24 cellular contexts compared by ENCODE assay signal in the genomic region with DNA sequence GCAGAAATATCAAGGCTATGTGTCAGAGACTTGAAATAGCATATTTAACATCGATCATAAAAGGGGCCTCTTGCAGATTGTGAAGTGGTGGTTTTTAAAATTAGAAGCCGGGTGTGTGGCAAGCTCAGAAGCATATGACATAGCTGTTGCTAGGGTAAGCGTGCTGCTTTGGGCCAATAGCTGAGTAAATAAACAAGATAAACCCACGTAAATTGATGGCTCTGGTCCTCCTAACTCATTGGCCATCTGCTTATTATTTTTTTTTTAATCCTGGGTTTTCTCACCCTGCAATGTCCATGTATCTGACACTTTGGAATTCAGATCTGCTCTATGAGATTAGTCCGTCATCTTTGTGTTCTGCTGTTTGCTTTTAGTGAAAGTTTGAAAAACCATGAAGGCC. TPM values are rescaled to one million over a fixed set of nuclear protein-coding genes. Genes with fewer than 3 reads are reported as not detected.
DNase-seq lines count a peak whose midpoint lies in the region; ATAC-seq and TF ChIP-seq lines count a peak whose summit lies in the region.
"Had no signal": no experiment of that assay in that cellular context is flagged by ENCODE, and none has a peak within 500 bp of the region (broad histone marks: within the 10 kb centered on the region; RNA-seq: fewer than 3 reads in every experiment).

No MANE protein-coding gene starts in this region.

- no peaks in the 10 kb centered on the region for H3K27me3 Mint-ChIP-seq in brain
- H3K27me3 Mint-ChIP-seq: stimulated activated memory B cell treated with anti-CD40 and anti-IgM and Interleukin-4, amounts not matched to agents 10 μg/mL and 1 μg/mL and 100 μg/mL, for 72 hours had no signal

- no peak overlapping the region for H3K4ac ChIP-seq in IMR-90 (ENCODE audit: low read depth, low read length)
- no peak overlapping the region for H3K4ac ChIP-seq in mesenchymal stem cell (ENCODE audit: low read depth in 1 of 2, low read length in 2 of 2)

- no peak overlapping the region for H3K9ac ChIP-seq in IMR-90 (ENCODE audit: low read depth, low read length)
- no peak overlapping the region for H3K9ac ChIP-seq in mesenchymal stem cell (ENCODE audit: low read length)

- H4K5ac ChIP-seq in IMR-90 (ENCODE audit: low read depth, low read length) = no peak overlapping the region

- H3K36me3 ChIP-seq in IMR-90 (ENCODE audit: control insufficient read depth, insufficient read depth, low read length) (no peaks in the 10 kb centered on the region), mesenchymal stem cell (ENCODE audit: control insufficient read depth in 1 of 2, insufficient read depth in 2 of 2, low read depth in 1 of 2, low read length in 2 of 2) (no peaks in the 10 kb centered on the region)

- WGBS in IMR-90 (ENCODE audit: extremely low coverage in 2 of 2, insufficient read length in 1 of 2), 2 experiments = no CpG with 5 or more reads among the region's 5 CpGs
- 67% methylated on average over 5 of the region's 5 CpGs for WGBS in mesenchymal stem cell

- H2BK15ac ChIP-seq in IMR-90 (ENCODE audit: low read depth, low read length) = no peak overlapping the region
- no peak overlapping the region for H2BK15ac ChIP-seq in mesenchymal stem cell (ENCODE audit: low read depth, poor library complexity, severe bottlenecking)

- no peak overlapping the region for H4K91ac ChIP-seq in IMR-90 (ENCODE audit: insufficient read depth, low read depth, low read length)
- H4K91ac ChIP-seq in mesenchymal stem cell (ENCODE audit: low read length) = no peak overlapping the region

- peaks cover 5% of the 10 kb centered on the region for H3K27me3 ChIP-seq in IMR-90 (ENCODE audit: control insufficient read depth, insufficient read depth, low read length)
- H3K27me3 ChIP-seq in mesenchymal stem cell (ENCODE audit: control insufficient read depth in 1 of 2, insufficient read depth in 1 of 2, low read length in 2 of 2) = no peaks in the 10 kb centered on the region

- CTCF ChIA-PET in IMR-90 (lab: Yijun Ruan, JAX) = no interaction called here

- H3K9me3 Mint-ChIP-seq in brain = no peaks in the 10 kb centered on the region
- H3K9me3 Mint-ChIP-seq: activated naive CD4-positive, alpha-beta T cell treated with anti-CD3 and anti-CD28 coated beads, Interleukin-2, amount 10 ng/mL, durations not matched to agents 7 days and 5 days; CD8-positive, alpha-beta memory T cell; central memory CD8-positive, alpha-beta T cell; stimulated activated memory B cell treated with anti-CD40 and anti-IgM and Interleukin-4, amounts not matched to agents 10 μg/mL and 1 μg/mL and 100 μg/mL, for 72 hours had no signal

- no peak overlapping the region for H4K8ac ChIP-seq in IMR-90 (ENCODE audit: low read depth in 2 of 2, low read length in 2 of 2)
- H4K8ac ChIP-seq in mesenchymal stem cell (ENCODE audit: low read length) = no peak overlapping the region

- peak overlapping the region in 1 of 5 experiments; percentile 5 for H3K4me3 Mint-ChIP-seq in brain
- H3K4me3 Mint-ChIP-seq: activated naive CD4-positive, alpha-beta T cell treated with anti-CD3 and anti-CD28 coated beads, Interleukin-2, amount 10 ng/mL, durations not matched to agents 7 days and 5 days; CD8-positive, alpha-beta memory T cell; central memory CD8-positive, alpha-beta T cell; stimulated activated memory B cell treated with anti-CD40 and anti-IgM and Interleukin-4, amounts not matched to agents 10 μg/mL and 1 μg/mL and 100 μg/mL, for 72 hours had no signal

- H2BK20ac ChIP-seq in IMR-90 (ENCODE audit: low read depth, low read length) = no peak overlapping the region

- in situ Hi-C loops in IMR-90 (cut with MboI; ENCODE audit: low sequenced_read_pairs) = no loop called here

- no peak overlapping the region for H2AK9ac ChIP-seq in IMR-90 (replicated peaks; ENCODE audit: low read depth, low read length, poor library complexity)

- H3K9me3 ChIP-seq in IMR-90 (ENCODE audit: control insufficient read depth, insufficient read depth, low read length) (no peaks in the 10 kb centered on the region), mesenchymal stem cell (ENCODE audit: control insufficient read depth, low read length) (no peaks in the 10 kb centered on the region)

- H4K20me1 ChIP-seq in IMR-90 (ENCODE audit: insufficient read depth, low read length) = no peaks in the 10 kb centered on the region

- no TSS peak for BruUV-seq in IMR-90 (replicated peaks; lab: Mats Ljungman, UMichigan)

- H3K4me2 ChIP-seq in IMR-90 (ENCODE audit: low read depth, low read length) = no peak overlapping the region
- no peak overlapping the region for H3K4me2 ChIP-seq in mesenchymal stem cell (ENCODE audit: low read length, poor library complexity, severe bottlenecking)
- H3K4me2 ChIP-seq: smooth muscle cell had no signal

- no peak for ATAC-seq in IMR-90 (ENCODE audit: low read depth)
- ATAC-seq: GM12878; stimulated activated memory B cell treated with anti-CD40 and anti-IgM and Interleukin-4, amounts not matched to agents 10 μg/mL and 1 μg/mL and 100 μg/mL, for 72 hours had no signal

- H3K14ac ChIP-seq in IMR-90 (replicated peaks; ENCODE audit: low read depth, low read length) = no peak overlapping the region
- no peak overlapping the region for H3K14ac ChIP-seq in mesenchymal stem cell (ENCODE audit: low read length in 2 of 2)

- H3K79me1 ChIP-seq in IMR-90 (ENCODE audit: low read depth in 1 of 2, low read length in 2 of 2) = no peaks in the 10 kb centered on the region
- no peaks in the 10 kb centered on the region for H3K79me1 ChIP-seq in mesenchymal stem cell (replicated peaks; ENCODE audit: low read length, poor library complexity, severe bottlenecking)

- no peak overlapping the region for H2BK12ac ChIP-seq in mesenchymal stem cell (ENCODE audit: low read length in 2 of 2)

- TF ChIP-seq RAD21 in IMR-90 (IDR thresholded peaks at IDR 0.05; ENCODE audit: low read length) = no peak

- no peak overlapping the region for H3K4me3 ChIP-seq in IMR-90 (ENCODE audit: insufficient read depth, low read depth, low read length)
- H3K4me3 ChIP-seq in mesenchymal stem cell (ENCODE audit: insufficient read depth in 1 of 2, low read depth in 1 of 2, low read length in 2 of 2) = no peak overlapping the region
- H3K4me3 ChIP-seq: GM12878, smooth muscle cell had no signal

- H3K23ac ChIP-seq in IMR-90 (ENCODE audit: low read depth, low read length) (no peak overlapping the region), mesenchymal stem cell (ENCODE audit: low read length in 2 of 2) (no peak overlapping the region)

- dilution Hi-C loops in IMR-90 (cut with HindIII; ENCODE audit: low sequenced_read_pairs, unreplicated experiment) = no loop called here

- POLR2A ChIA-PET in IMR-90 (lab: Charles Lee; ENCODE audit: unreplicated experiment) = no interaction called here

- H3K4me1 ChIP-seq in IMR-90 (ENCODE audit: control insufficient read depth, insufficient read depth, low read length) (peaks cover 3% of the 10 kb centered on the region; the same call in 1 of the 2 replicates), mesenchymal stem cell (ENCODE audit: control insufficient read depth, insufficient read depth, low read depth, low read length) (no peaks in the 10 kb centered on the region)

- intact Hi-C loops in IMR-90 (cut with micrococcal nuclease) = no loop called here

- no peaks in the 10 kb centered on the region for H3K36me3 Mint-ChIP-seq in brain
- H3K36me3 Mint-ChIP-seq: activated naive CD4-positive, alpha-beta T cell treated with anti-CD3 and anti-CD28 coated beads, Interleukin-2, amount 10 ng/mL, durations not matched to agents 7 days and 5 days; CD8-positive, alpha-beta memory T cell; stimulated activated memory B cell treated with anti-CD40 and anti-IgM and Interleukin-4, amounts not matched to agents 10 μg/mL and 1 μg/mL and 100 μg/mL, for 72 hours had no signal

- peak; percentile 16 for DNase-seq in IMR-90
- DNase-seq in NCI-H82 (lab: John Stamatoyannopoulos, UW) = peak; percentile 84
- DNase-seq in mesenchymal stem cell = peak; percentile 47
- DNase-seq in cerebellum (ENCODE audit: low spot score) = no peak
- DNase-seq in central memory CD4-positive, alpha-beta T cell = no peak
- DNase-seq in cerebellar cortex (ENCODE audit: low spot score) = no peak
- DNase-seq: activated CD8-positive, alpha-beta memory T cell treated with anti-CD3 and anti-CD28 coated beads for 24 hours; activated naive CD4-positive, alpha-beta T cell treated with anti-CD3 and anti-CD28 coated beads, Interleukin-2, amount 10 ng/mL, durations not matched to agents 7 days and 5 days; activated T-cell treated with anti-CD3 and anti-CD28 coated beads, Interleukin-2, amount 50 U/mL, for 48 hours; AML-193; CD8-positive, alpha-beta memory T cell; DND-41; islet precursor cell; Karpas-422; mammary epithelial cell; NCI-H1092 treated with DMSO at 0.1 percent for 48 hours; NCI-H2081 treated with DMSO at 0.1 percent for 48 hours; nucleus accumbens had no signal

- H3K27ac Mint-ChIP-seq in brain = peak overlapping the region in 4 of 5 experiments; percentile 21 to 60 (median 47)
- H3K27ac Mint-ChIP-seq: activated naive CD4-positive, alpha-beta T cell treated with anti-CD3 and anti-CD28 coated beads, Interleukin-2, amount 10 ng/mL, durations not matched to agents 7 days and 5 days; CD8-positive, alpha-beta memory T cell; stimulated activated memory B cell treated with anti-CD40 and anti-IgM and Interleukin-4, amounts not matched to agents 10 μg/mL and 1 μg/mL and 100 μg/mL, for 72 hours had no signal

- no peak overlapping the region for H2BK120ac ChIP-seq in IMR-90 (ENCODE audit: low read depth, low read length)
- H2BK120ac ChIP-seq in mesenchymal stem cell (ENCODE audit: low read depth, low read length) = no peak overlapping the region

- H2AK5ac ChIP-seq in IMR-90 (ENCODE audit: low read depth, low read length) (no peak overlapping the region), mesenchymal stem cell (ENCODE audit: low read length, severe bottlenecking) (no peak overlapping the region)

- no peaks in the 10 kb centered on the region for H3K9me1 ChIP-seq in IMR-90 (ENCODE audit: insufficient read depth, low read length)

- H3K56ac ChIP-seq in IMR-90 (ENCODE audit: extremely low read depth, insufficient read depth, low read length) = no peak overlapping the region

- no peak overlapping the region for H2AFZ ChIP-seq in IMR-90 (replicated peaks; ENCODE audit: low read length, poor library complexity)
- H2AFZ ChIP-seq in mesenchymal stem cell (ENCODE audit: low read depth, low read length) = no peak overlapping the region

- TF ChIP-seq POLR2A in IMR-90 (IDR thresholded peaks at IDR 0.05; ENCODE audit: low read depth, low read length) = no peak

- H3K18ac ChIP-seq in IMR-90 (ENCODE audit: low read depth, low read length) (no peak overlapping the region), mesenchymal stem cell (ENCODE audit: low read depth in 1 of 2, low read length in 2 of 2) (no peak overlapping the region)

- TF ChIP-seq CTCF in IMR-90 (conservative IDR thresholded peaks at IDR 0.05; ENCODE audit: low read depth, low read length) = no peak
- no peak for TF ChIP-seq CTCF in brain (conservative IDR thresholded peaks at IDR 0.05)

- H3K27ac ChIP-seq in IMR-90 (ENCODE audit: insufficient read depth, low read length) (no peak overlapping the region), mesenchymal stem cell (ENCODE audit: low read length, poor library complexity, severe bottlenecking) (no peak overlapping the region)

- peaks cover 48% of the 10 kb centered on the region for H3K4me1 Mint-ChIP-seq in brain
- H3K4me1 Mint-ChIP-seq: activated naive CD4-positive, alpha-beta T cell treated with anti-CD3 and anti-CD28 coated beads, Interleukin-2, amount 10 ng/mL, durations not matched to agents 7 days and 5 days had no signal

- no peak overlapping the region for H2BK5ac ChIP-seq in IMR-90 (ENCODE audit: low read depth, low read length, poor library complexity, severe bottlenecking)
- no peak overlapping the region for H2BK5ac ChIP-seq in mesenchymal stem cell (ENCODE audit: low read depth, low read length, poor library complexity, severe bottlenecking)

RNA-seq across cellular contexts. Expression of gene STOX2, which starts 32.6 kb away (rescaled TPM):
- 4.4 and 5.4 TPM in 2 replicates for total RNA-seq in IMR-90 (2012; rRNA removed)
- polyA plus RNA-seq in IMR-90 (2012; rRNA removed) = 1.1 and 1.8 TPM in 2 replicates
- polyA plus RNA-seq in IMR-90 (2012; cell fraction: cytosol; rRNA removed) = 0.12 and 1.3 TPM in 2 replicates
- polyA plus RNA-seq in IMR-90 (2012; cell fraction: nucleus; rRNA removed; ENCODE audit: low replicate concordance) = 2.8 and 3.7 TPM in 2 replicates
- 3.9 TPM for polyA plus RNA-seq in brain (ENCODE audit: insufficient read depth, low read depth, low replicate concordance)
- polyA plus RNA-seq in mesenchymal stem cell (2013, experiment 1 of 2) = 2.7 TPM
- 2.3 TPM for polyA plus RNA-seq in mesenchymal stem cell (2013, experiment 2 of 2)
- total RNA-seq in cerebellum = 44.2 TPM
- total RNA-seq: CD8-positive, alpha-beta memory T cell; HT1080 had no signal
- polyA plus RNA-seq: CD8-positive, alpha-beta memory T cell had no signal

Comparison
In these comparisons a context has a peak if more than half of its experiments do, and no peak if none do; other contexts are left out.
1. DNase-seq: peak in IMR-90 (single experiment), NCI-H82 (single experiment) and mesenchymal stem cell (single experiment); none in cerebellum (single experiment), central memory CD4-positive, alpha-beta T cell (single experiment) and cerebellar cortex (single experiment).